12 cellular contexts compared by ENCODE assay signal in genomic region chr18:67783215-67783946, GRCh38.
DNase-seq lines count a peak whose midpoint lies in the region; ATAC-seq and TF ChIP-seq lines count a peak whose summit lies in the region.
"Had no signal": no experiment of that assay in that cellular context is flagged by ENCODE, and none has a peak within 500 bp of the region (broad histone marks: within the 10 kb centered on the region; RNA-seq: fewer than 3 reads in every experiment).

No MANE protein-coding gene starts in this region.

- peak overlapping the region; percentile 78 for H2AFZ ChIP-seq in SK-N-SH (ENCODE audit: low read depth)

- H3K27me3 ChIP-seq in SK-N-SH (ENCODE audit: insufficient read depth): no peaks in the 10 kb centered on the region
- H3K27me3 ChIP-seq: left lung, right atrium auricular region had no signal

- H3K27ac Mint-ChIP-seq in activated CD4-positive, alpha-beta T cell treated with anti-CD3 and anti-CD28 coated beads for 36 hours: no peak overlapping the region
- H3K27ac Mint-ChIP-seq in stimulated activated effector memory CD8-positive, alpha-beta T cell treated with anti-CD3 and anti-CD28 coated beads, Interleukin-12 subunit alpha, Interleukin-12 subunit beta, amount 100 ng/mL, for 72 hours: no peak overlapping the region

- no peaks in the 10 kb centered on the region for H3K79me2 ChIP-seq in SK-N-SH (ENCODE audit: insufficient read depth)

- no peaks in the 10 kb centered on the region for H3K4me1 Mint-ChIP-seq in activated CD4-positive, alpha-beta T cell treated with anti-CD3 and anti-CD28 coated beads for 36 hours
- H3K4me1 Mint-ChIP-seq in stimulated activated effector memory CD8-positive, alpha-beta T cell treated with anti-CD3 and anti-CD28 coated beads, Interleukin-12 subunit alpha, Interleukin-12 subunit beta, amount 100 ng/mL, for 72 hours: no peaks in the 10 kb centered on the region

- H3K27me3 Mint-ChIP-seq in activated CD4-positive, alpha-beta T cell treated with anti-CD3 and anti-CD28 coated beads for 36 hours: no peaks in the 10 kb centered on the region

- CTCF ChIA-PET in activated CD4-positive, alpha-beta T cell treated with anti-CD3 and anti-CD28 coated beads for 36 hours (lab: Charles Lee): no interaction called here
- CTCF ChIA-PET in SK-N-SH (lab: Yijun Ruan, JAX): no interaction called here

- peak overlapping the region in 1 of 2 experiments; percentile 93; a peak in 2 of 4 replicates for H3K27ac ChIP-seq in SK-N-SH (ENCODE audit: low read depth in 2 of 2, low read length in 1 of 2)
- H3K27ac ChIP-seq: left lung, right atrium auricular region had no signal

- peaks cover 0 to 11% of the 10 kb centered on the region in 2 experiments; a peak in 2 of 4 replicates for H3K4me1 ChIP-seq in SK-N-SH (ENCODE audit: control insufficient read depth in 1 of 2, insufficient read depth in 2 of 2, low read depth in 1 of 2, low read length in 1 of 2)
- H3K4me1 ChIP-seq: left lung, right atrium auricular region had no signal

- H3K36me3 Mint-ChIP-seq in activated CD4-positive, alpha-beta T cell treated with anti-CD3 and anti-CD28 coated beads for 36 hours (ENCODE audit: low read depth): no peaks in the 10 kb centered on the region
- no peaks in the 10 kb centered on the region for H3K36me3 Mint-ChIP-seq in stimulated activated effector memory CD8-positive, alpha-beta T cell treated with anti-CD3 and anti-CD28 coated beads, Interleukin-12 subunit alpha, Interleukin-12 subunit beta, amount 100 ng/mL, for 72 hours

- intact Hi-C loops in activated CD4-positive, alpha-beta T cell treated with anti-CD3 and anti-CD28 coated beads for 36 hours (cut with DNase I, micrococcal nuclease): no loop called here

- H4K20me1 ChIP-seq in SK-N-SH (ENCODE audit: insufficient read depth): no peaks in the 10 kb centered on the region

- no peaks in the 10 kb centered on the region for H3K9me3 ChIP-seq in SK-N-SH
- H3K9me3 ChIP-seq: left lung, right atrium auricular region had no signal

- POLR2A ChIA-PET in activated CD4-positive, alpha-beta T cell treated with anti-CD3 and anti-CD28 coated beads for 36 hours (lab: Charles Lee): no interaction called here
- POLR2A ChIA-PET in SK-N-SH (lab: Yijun Ruan, JAX): no interaction called here

- WGBS in SK-N-SH (ENCODE audit: low lambda C conversion rate): 54% methylated on average over 1 of the region's 1 CpG

- H3K4me3 ChIP-seq in SK-N-SH (ENCODE audit: low read depth in 2 of 2, low read length in 1 of 2): no peak overlapping the region
- H3K4me3 ChIP-seq: left lung, right atrium auricular region had no signal

- peak overlapping the region; percentile 54 for H3K9ac ChIP-seq in SK-N-SH

- TF ChIP-seq RAD21 in SK-N-SH (IDR thresholded peaks at IDR 0.05; ENCODE audit: low read length): no peak

- no peaks in the 10 kb centered on the region for H3K9me3 Mint-ChIP-seq in activated CD4-positive, alpha-beta T cell treated with anti-CD3 and anti-CD28 coated beads for 36 hours (ENCODE audit: low read depth)
- no peaks in the 10 kb centered on the region for H3K9me3 Mint-ChIP-seq in stimulated activated effector memory CD8-positive, alpha-beta T cell treated with anti-CD3 and anti-CD28 coated beads, Interleukin-12 subunit alpha, Interleukin-12 subunit beta, amount 100 ng/mL, for 72 hours

- no peak for DNase-seq in activated CD4-positive, alpha-beta T cell treated with anti-CD3 and anti-CD28 coated beads for 36 hours
- no peak for DNase-seq in activated CD4-positive, alpha-beta T cell treated with anti-CD3 and anti-CD28 coated beads for 48 hours
- no peak for DNase-seq in SK-N-SH
- DNase-seq in fibroblast of peridontal ligament (ENCODE audit: extremely low read depth): peak; percentile 92
- DNase-seq in stimulated activated effector memory CD8-positive, alpha-beta T cell treated with anti-CD3 and anti-CD28 coated beads, Interleukin-12 subunit alpha, Interleukin-12 subunit beta, amount 100 ng/mL, for 72 hours (ENCODE audit: low spot score in 2 of 2): no peak
- DNase-seq: erythroblast, left lung, NCI-H446 treated with DMSO at 0.1 percent for 48 hours had no signal

- peak; percentile 76 for ATAC-seq in activated CD4-positive, alpha-beta T cell treated with anti-CD3 and anti-CD28 coated beads for 36 hours
- ATAC-seq in stimulated activated effector memory CD8-positive, alpha-beta T cell treated with anti-CD3 and anti-CD28 coated beads, Interleukin-12 subunit alpha, Interleukin-12 subunit beta, amount 100 ng/mL, for 72 hours: peak; percentile 97
- no peak for ATAC-seq in HG03196 (IDR thresholded peaks at IDR 0.05; ENCODE audit: unreplicated experiment)
- no peak for ATAC-seq in GM21737 (IDR thresholded peaks at IDR 0.05; ENCODE audit: unreplicated experiment)
- no peak for ATAC-seq in GM18498 (IDR thresholded peaks at IDR 0.05; ENCODE audit: unreplicated experiment)
- ATAC-seq: left lung had no signal

- H3K9me2 ChIP-seq in SK-N-SH: no peaks in the 10 kb centered on the region

- peak in 1 of 2 experiments; percentile 98; a peak in 2 of 4 replicates for TF ChIP-seq EP300 in SK-N-SH (IDR thresholded peaks at IDR 0.05; ENCODE audit: borderline replicate concordance in 1 of 2, low read depth in 1 of 2, low read length in 1 of 2)

- peaks cover 23% of the 10 kb centered on the region for H3F3A ChIP-seq in SK-N-SH (replicated peaks; ENCODE audit: insufficient read depth)

- H3K4me2 ChIP-seq in SK-N-SH: peak overlapping the region; percentile 56

- H3K36me3 ChIP-seq in SK-N-SH (replicated peaks in 1 of 2; ENCODE audit: control insufficient read depth in 1 of 2, insufficient read depth in 2 of 2, low read length in 1 of 2): no peaks in the 10 kb centered on the region
- H3K36me3 ChIP-seq: left lung, right atrium auricular region had no signal

- no peak overlapping the region for H3K4me3 Mint-ChIP-seq in activated CD4-positive, alpha-beta T cell treated with anti-CD3 and anti-CD28 coated beads for 36 hours
- H3K4me3 Mint-ChIP-seq in stimulated activated effector memory CD8-positive, alpha-beta T cell treated with anti-CD3 and anti-CD28 coated beads, Interleukin-12 subunit alpha, Interleukin-12 subunit beta, amount 100 ng/mL, for 72 hours: no peak overlapping the region

- TF ChIP-seq CTCF in SK-N-SH (IDR thresholded peaks at IDR 0.05): no peak

TF ChIP-seq in SK-N-SH, 30 proteins besides CTCF, POLR2A, EP300 and RAD21 (continues in another document):
- TF ChIP-seq TEAD4 (IDR thresholded peaks at IDR 0.05; ENCODE audit: borderline replicate concordance, insufficient read depth) (peak; percentile 92), IRF3 (IDR thresholded peaks at IDR 0.05; ENCODE audit: low read depth, low read length) (no peak), CHD2 (IDR thresholded peaks at IDR 0.05; ENCODE audit: low read length, partially characterized antibody) (no peak), POLR2AphosphoS5 (IDR thresholded peaks at IDR 0.05; ENCODE audit: low read depth, low read length) (peak; percentile 74; the same call in 1 of the 2 replicates), SMC3 (IDR thresholded peaks at IDR 0.05; ENCODE audit: low read depth, low read length) (no peak), RXRA (IDR thresholded peaks at IDR 0.05; ENCODE audit: borderline replicate concordance, low read depth) (peak; percentile 86; the same call in 1 of the 2 replicates), MXI1 (IDR thresholded peaks at IDR 0.05; ENCODE audit: low read depth, low read length) (no peak), EZH2phosphoT487 (IDR thresholded peaks at IDR 0.05; ENCODE audit: borderline replicate concordance, low read depth) (no peak), JUND (IDR thresholded peaks at IDR 0.05) (peak; percentile 97), TAF1 (IDR thresholded peaks at IDR 0.05; ENCODE audit: borderline replicate concordance, low read depth, low read length) (no peak), YY1 (IDR thresholded peaks at IDR 0.05; ENCODE audit: low read depth) (no peak), USF2 (IDR thresholded peaks at IDR 0.05; ENCODE audit: borderline replicate concordance, low read depth, low read length) (no peak), FOXJ3 (CRISPR knock-in tag; IDR thresholded peaks at IDR 0.05) (no peak), NFIC (IDR thresholded peaks at IDR 0.05; ENCODE audit: borderline replicate concordance) (peak; percentile 88; the same call in 1 of the 2 replicates), RFX5 (IDR thresholded peaks at IDR 0.05; ENCODE audit: low read length) (no peak), TCF12 (IDR thresholded peaks at IDR 0.05) (peak; percentile 93), ZBTB33 (IDR thresholded peaks at IDR 0.05; ENCODE audit: borderline replicate concordance, low read depth) (0 out of 2 replicates have a peak, but pooled peaks have one; percentile 48)

Comparison
In these comparisons a context has a peak if more than half of its experiments do, and no peak if none do; other contexts are left out.
1. ATAC-seq: peak in activated CD4-positive, alpha-beta T cell treated with anti-CD3 and anti-CD28 coated beads for 36 hours (single experiment) and stimulated activated effector memory CD8-positive, alpha-beta T cell treated with anti-CD3 and anti-CD28 coated beads, Interleukin-12 subunit alpha, Interleukin-12 subunit beta, amount 100 ng/mL, for 72 hours (single experiment); none in HG03196 (single experiment), GM21737 (single experiment) and GM18498 (single experiment).